ENCODE assay signal across 14 cellular contexts in genomic region chr18:58661423-58661822, GRCh38. TPM values are rescaled to one million over a fixed set of nuclear protein-coding genes. Genes with fewer than 3 reads are reported as not detected.
DNase-seq lines count a peak whose midpoint lies in the region; ATAC-seq and TF ChIP-seq lines count a peak whose summit lies in the region.
"Had no signal": no experiment of that assay in that cellular context is flagged by ENCODE, and none has a peak within 500 bp of the region (broad histone marks: within the 10 kb centered on the region; RNA-seq: fewer than 3 reads in every experiment).

No MANE protein-coding gene starts in this region.

- H3K27ac ChIP-seq in A673 (ENCODE audit: low read depth, low read length, poor library complexity, severe bottlenecking) (no peak overlapping the region), heart left ventricle (no peak overlapping the region)
- H3K27ac ChIP-seq: suprapubic skin had no signal

- H3K4me3 Mint-ChIP-seq in effector memory CD8-positive, alpha-beta T cell, result no peak overlapping the region
- H3K4me3 Mint-ChIP-seq: activated CD8-positive, alpha-beta memory T cell treated with anti-CD3 and anti-CD28 coated beads, Interleukin-2, amount 10 ng/mL, durations not matched to agents 7 days and 5 days; natural killer cell treated with Interleukin-12 subunit alpha and Interleukin-12 subunit beta and Interleukin-15 and Interleukin-18, amount 100 ng/mL, for 72 hours had no signal

- no peaks in the 10 kb centered on the region for H3K27me3 ChIP-seq in A673 (replicated peaks; ENCODE audit: insufficient read depth, low read depth, low read length, poor library complexity)
- H3K27me3 ChIP-seq in heart left ventricle, result no peaks in the 10 kb centered on the region
- H3K27me3 ChIP-seq: suprapubic skin had no signal

- H3K9me3 ChIP-seq in A673 (ENCODE audit: low read depth, low read length, poor library complexity, severe bottlenecking) (no peaks in the 10 kb centered on the region), heart left ventricle (no peaks in the 10 kb centered on the region)
- H3K9me3 ChIP-seq: suprapubic skin had no signal

- no peak for TF ChIP-seq POLR2A in heart left ventricle (IDR thresholded peaks at IDR 0.05)
- no peak for TF ChIP-seq POLR2A in GM18505 (IDR thresholded peaks at IDR 0.05; ENCODE audit: borderline replicate concordance, extremely low read depth, insufficient read depth, insufficient read length)

- in situ Hi-C loops in SK-MEL-5 (cut with HindIII; ENCODE audit: low pct_unique_long_range_greater_than_20kb, low sequenced_read_pairs), result no loop called here

- BruUV-seq in A673 (replicated peaks; lab: Mats Ljungman, UMichigan), result no TSS peak

- peaks cover 15 to 32% of the 10 kb centered on the region in 2 donors for H3K4me1 Mint-ChIP-seq in effector memory CD8-positive, alpha-beta T cell (ENCODE audit: low read depth in 2 of 2)

- H3K9me3 Mint-ChIP-seq in effector memory CD8-positive, alpha-beta T cell, result no peaks in the 10 kb centered on the region
- H3K9me3 Mint-ChIP-seq: natural killer cell treated with Interleukin-12 subunit alpha and Interleukin-12 subunit beta and Interleukin-15 and Interleukin-18, amount 100 ng/mL, for 72 hours had no signal

- TF ChIP-seq CTCF in A673 (conservative IDR thresholded peaks at IDR 0.05; ENCODE audit: low read depth, low read length) (peak; percentile 42; the same call in 1 of the 2 replicates), GM10266 (IDR thresholded peaks at IDR 0.05; ENCODE audit: control insufficient read depth, insufficient read depth, low read depth, missing control alignments) (peak; percentile 15), heart left ventricle (IDR thresholded peaks at IDR 0.05) (peak in 10 of 12 donors; percentile 9 to 49 (median 29))

- intact Hi-C loops in A673 (cut with micrococcal nuclease; ENCODE audit: unreplicated experiment) (no loop called here), heart left ventricle (cut with DNase I) (loop anchor here in 4 of 10 donors (2.0 to 10.0 kb wide), 3 partner anchors 127 to 131 kb away; no protein-coding TSS in a partner anchor)

- H3K36me3 Mint-ChIP-seq in effector memory CD8-positive, alpha-beta T cell (ENCODE audit: insufficient read depth), result peaks cover 3% of the 10 kb centered on the region
- H3K36me3 Mint-ChIP-seq: natural killer cell treated with Interleukin-12 subunit alpha and Interleukin-12 subunit beta and Interleukin-15 and Interleukin-18, amount 100 ng/mL, for 72 hours had no signal

- no peak overlapping the region for H3K27ac Mint-ChIP-seq in effector memory CD8-positive, alpha-beta T cell
- H3K27ac Mint-ChIP-seq: activated CD8-positive, alpha-beta memory T cell treated with anti-CD3 and anti-CD28 coated beads, Interleukin-2, amount 10 ng/mL, durations not matched to agents 7 days and 5 days; natural killer cell treated with Interleukin-12 subunit alpha and Interleukin-12 subunit beta and Interleukin-15 and Interleukin-18, amount 100 ng/mL, for 72 hours had no signal

- H3K27me3 Mint-ChIP-seq in effector memory CD8-positive, alpha-beta T cell, result no peaks in the 10 kb centered on the region
- H3K27me3 Mint-ChIP-seq: activated CD8-positive, alpha-beta memory T cell treated with anti-CD3 and anti-CD28 coated beads, Interleukin-2, amount 10 ng/mL, durations not matched to agents 7 days and 5 days; natural killer cell treated with Interleukin-12 subunit alpha and Interleukin-12 subunit beta and Interleukin-15 and Interleukin-18, amount 100 ng/mL, for 72 hours had no signal

- 79 to 86% (median 84%) methylated on average over 3 of the region's 3 CpGs for WGBS in heart left ventricle, 4 donors

- H3K4me1 ChIP-seq in A673 (ENCODE audit: insufficient read depth, low read length, poor library complexity, severe bottlenecking), result no peaks in the 10 kb centered on the region
- peaks cover 0 to 23% (median 6%) of the 10 kb centered on the region in 12 donors for H3K4me1 ChIP-seq in heart left ventricle

- CTCF ChIA-PET in A673 (lab: Charles Lee), result interaction anchor here (1.0 kb wide), 1 partner anchor 132 kb away, joined by 3 read pairs; no protein-coding TSS in a partner anchor

- no peaks in the 10 kb centered on the region for H3K36me3 ChIP-seq in A673 (ENCODE audit: insufficient read depth, low read length, poor library complexity, severe bottlenecking)
- H3K36me3 ChIP-seq in heart left ventricle, result no peaks in the 10 kb centered on the region
- H3K36me3 ChIP-seq: suprapubic skin had no signal

- H3K4me3 ChIP-seq in A673 (ENCODE audit: low read depth, low read length, poor library complexity, severe bottlenecking) (no peak overlapping the region), heart left ventricle (no peak overlapping the region)
- H3K4me3 ChIP-seq: suprapubic skin had no signal

- ATAC-seq in heart left ventricle, result peak in 3 of 4 donors; percentile 59 to 66 (median 66)
- no peak for ATAC-seq in GM18505 (IDR thresholded peaks at IDR 0.05; ENCODE audit: unreplicated experiment)
- ATAC-seq in effector memory CD8-positive, alpha-beta T cell (replicated peaks), result no peak
- ATAC-seq: activated CD8-positive, alpha-beta memory T cell treated with anti-CD3 and anti-CD28 coated beads, Interleukin-2, amount 10 ng/mL, durations not matched to agents 7 days and 5 days; natural killer cell treated with Interleukin-12 subunit alpha and Interleukin-12 subunit beta and Interleukin-15 and Interleukin-18, amount 100 ng/mL, for 72 hours had no signal

- DNase-seq in A673 (ENCODE audit: low spot score) (peak; percentile 27), GM10266 (ENCODE audit: extremely low spot score) (no peak), SK-MEL-5 (ENCODE audit: low read depth, low spot score) (peak; percentile 42), heart left ventricle (no peak), activated T-cell treated with anti-CD3 and anti-CD28 coated beads for 4 hours (no peak), iPS-NIHi11 (ENCODE audit: low spot score) (no peak)
- DNase-seq in effector memory CD8-positive, alpha-beta T cell, result no peak
- DNase-seq: activated CD8-positive, alpha-beta memory T cell treated with anti-CD3 and anti-CD28 coated beads, Interleukin-2, amount 10 ng/mL, durations not matched to agents 7 days and 5 days; caudate nucleus; GOT3; stimulated activated CD4-positive, alpha-beta T cell treated with anti-CD3 and anti-CD28 coated beads, Interleukin-1b, Interleukin-23, amount 100 ng/mL, for 48 hours had no signal

- POLR2A ChIA-PET in A673 (lab: Charles Lee; ENCODE audit: low non-redundant PET), result no interaction called here

RNA-seq across cellular contexts. Expression of gene MALT1, which starts 9.8 kb away (rescaled TPM):
- total RNA-seq in A673 (2021) (23.0 and 24.4 TPM in 2 replicates), heart left ventricle (10 to 100 TPM in 7 of 9 donors, 1 to 10 TPM in 2; 9.3 to 18.3 (median 10.4) TPM)
- total RNA-seq in SK-MEL-5 (2014; rRNA removed; shearing (Covaris generic)), result 15.2 and 16.7 TPM in 2 replicates
- 5.6 and 8.5 TPM in 2 replicates for polyA plus RNA-seq in SK-MEL-5 (2015; cell fraction: cytosol; rRNA removed)
- polyA plus RNA-seq in SK-MEL-5 (2015; cell fraction: nucleus; rRNA removed), result 20.6 and 24.5 TPM in 2 replicates
- 1 to 10 TPM; 5.4 to 6.4 TPM for polyA plus RNA-seq in heart left ventricle

RNA-seq across cellular contexts. Expression of gene ALPK2, which starts 32.5 kb away (rescaled TPM):
- total RNA-seq in A673 (2021), result 1.0 and 1.2 TPM in 2 replicates
- not detected in 2 replicates for total RNA-seq in SK-MEL-5 (2014; rRNA removed; shearing (Covaris generic))
- not detected in 2 replicates for polyA plus RNA-seq in SK-MEL-5 (2015; cell fraction: cytosol; rRNA removed)
- polyA plus RNA-seq in SK-MEL-5 (2015; cell fraction: nucleus; rRNA removed), result 0.09 TPM in 1 of 2 replicates, not detected in the other
- 100 to 1,000 TPM in 8 of 9 donors, 10 to 100 TPM in 1; 99.7 to 224 (median 159) TPM for total RNA-seq in heart left ventricle
- polyA plus RNA-seq in heart left ventricle, result 10 to 100 TPM; 13.2 to 31.5 TPM

Comparison
In these comparisons a context has a peak if more than half of its experiments do, and no peak if none do; other contexts are left out.
1. DNase-seq: peak in A673 (single experiment) and SK-MEL-5 (single experiment); none in GM10266 (single experiment), heart left ventricle (0 of 5), activated T-cell treated with anti-CD3 and anti-CD28 coated beads for 4 hours (single experiment), effector memory CD8-positive, alpha-beta T cell (0 of 3) and iPS-NIHi11 (single experiment).
2. ATAC-seq: peak in heart left ventricle (3 of 4); none in GM18505 (single experiment) and effector memory CD8-positive, alpha-beta T cell (single experiment).
3. RNA of gene ALPK2, which starts 32.5 kb away (total RNA-seq): 99.7 to 224 TPM in heart left ventricle; 1.0 to 1.2 TPM in A673 and not detected in SK-MEL-5; every median in the first group is over 10 times any median in the second.
4. Peak in every context shown above with its lines, with median percentiles within 50 percentile points of each other: CTCF ChIP-seq.